Comparison of ENCODE assay signal across 11 cellular contexts in the genomic region with DNA sequence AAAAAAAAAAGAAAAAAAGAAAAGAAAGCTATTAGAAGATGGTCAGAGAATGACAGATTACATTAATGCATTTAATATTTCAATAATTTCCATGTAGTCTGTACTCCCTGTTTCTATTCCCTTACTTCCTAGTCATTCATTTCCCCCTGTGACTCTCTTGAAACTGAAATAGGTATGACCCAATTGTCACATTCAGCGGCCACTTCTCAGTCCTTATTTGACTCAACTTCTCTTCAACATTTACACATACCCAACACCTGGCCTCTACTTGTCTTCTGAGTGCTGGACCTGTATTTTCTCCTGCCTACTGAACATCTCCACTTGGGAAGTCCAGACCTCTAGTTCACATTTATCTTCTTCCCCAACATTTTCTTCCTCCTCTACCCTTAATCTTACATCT. TPM values are rescaled to one million over a fixed set of nuclear protein-coding genes. Genes with fewer than 3 reads are reported as not detected.
DNase-seq lines count a peak whose midpoint lies in the region; ATAC-seq, FAIRE-seq and TF ChIP-seq lines count a peak whose summit lies in the region.
"Had no signal": no experiment of that assay in that cellular context is flagged by ENCODE, and none has a peak within 500 bp of the region (broad histone marks: within the 10 kb centered on the region; RNA-seq: fewer than 3 reads in every experiment).

No MANE protein-coding gene starts in this region.

- H3K27ac Mint-ChIP-seq in Caco-2 (ENCODE audit: unreplicated experiment) (no peak overlapping the region), Calu3 (ENCODE audit: unreplicated experiment) (no peak overlapping the region)

- no TSS peak for BruUV-seq in Caco-2 (replicated peaks; lab: Mats Ljungman, UMichigan)
- no TSS peak for BruUV-seq in Calu3 (replicated peaks; lab: Mats Ljungman, UMichigan)

- H3K9me3 Mint-ChIP-seq in Caco-2 (ENCODE audit: unreplicated experiment) (no peaks in the 10 kb centered on the region), Calu3 (ENCODE audit: low read depth, unreplicated experiment) (no peaks in the 10 kb centered on the region)

- H3K27me3 Mint-ChIP-seq in Caco-2 (ENCODE audit: insufficient read depth, unreplicated experiment) = no peaks in the 10 kb centered on the region
- no peaks in the 10 kb centered on the region for H3K27me3 Mint-ChIP-seq in Calu3 (ENCODE audit: unreplicated experiment)

- no peak for FAIRE-seq in frontal cortex (lab: Jason Lieb, UNC)

- no peak for TF ChIP-seq CTCF in GM12864 (IDR thresholded peaks at IDR 0.05; ENCODE audit: low read depth, low read length, missing control alignments)
- TF ChIP-seq CTCF in Caco-2 (IDR thresholded peaks at IDR 0.05; ENCODE audit: insufficient read depth in 1 of 2, low read depth in 1 of 2, low read length in 1 of 2, severe bottlenecking in 1 of 2, unreplicated experiment in 1 of 2) = no peak
- TF ChIP-seq CTCF in Calu3 (IDR thresholded peaks at IDR 0.05; ENCODE audit: unreplicated experiment) = no peak

- intact Hi-C loops in Caco-2 (cut with micrococcal nuclease; ENCODE audit: unreplicated experiment) = no loop called here
- intact Hi-C loops in Calu3 (cut with micrococcal nuclease; ENCODE audit: unreplicated experiment) = no loop called here

- ATAC-seq in GM18868 (IDR thresholded peaks at IDR 0.05; ENCODE audit: unreplicated experiment) (peak; percentile 96), HG02610 (IDR thresholded peaks at IDR 0.05; ENCODE audit: unreplicated experiment) (peak; percentile 99), HG03469 (IDR thresholded peaks at IDR 0.05; ENCODE audit: unreplicated experiment) (peak; percentile 44)
- ATAC-seq: foreskin keratinocyte had no signal

- H3K4me1 Mint-ChIP-seq in Caco-2 (ENCODE audit: low read depth, unreplicated experiment) (peaks cover 13% of the 10 kb centered on the region), Calu3 (ENCODE audit: low read depth, unreplicated experiment) (peaks cover 7% of the 10 kb centered on the region)

- no peaks in the 10 kb centered on the region for H3K9me3 ChIP-seq in Caco-2
- H3K9me3 ChIP-seq: transverse colon had no signal

- no peak overlapping the region for H3K4me3 ChIP-seq in GM12864 (ENCODE audit: low read depth, low read length)
- H3K4me3 ChIP-seq in Caco-2 (ENCODE audit: low read depth, low read length) = no peak overlapping the region
- H3K4me3 ChIP-seq: SK-N-MC, transverse colon had no signal

- H3K36me3 Mint-ChIP-seq in Caco-2 (ENCODE audit: insufficient read depth, unreplicated experiment) (peaks cover 31% of the 10 kb centered on the region), Calu3 (ENCODE audit: insufficient read depth, unreplicated experiment) (no peaks in the 10 kb centered on the region)

- H3K4me3 Mint-ChIP-seq in Caco-2 (ENCODE audit: unreplicated experiment) (no peak overlapping the region), Calu3 (ENCODE audit: low read depth, unreplicated experiment) (no peak overlapping the region)

- peaks cover 13% of the 10 kb centered on the region; the same call in 1 of the 2 replicates for H3K4me1 ChIP-seq in Caco-2

- H3K36me3 ChIP-seq in Caco-2 (ENCODE audit: control insufficient read depth, insufficient read depth, low read length) = no peaks in the 10 kb centered on the region
- H3K36me3 ChIP-seq: transverse colon had no signal

- CTCF ChIA-PET in Caco-2 (lab: Charles Lee) = no interaction called here
- CTCF ChIA-PET in Calu3 (lab: Charles Lee) = interaction anchor here (0.6 to 1.0 kb wide), 3 partner anchors 23 to 840 kb away, joined by 3 to 5 read pairs (median 3); no protein-coding TSS in a partner anchor

- POLR2A ChIA-PET in Caco-2 (lab: Charles Lee) = no interaction called here

- DNase-seq in GM12864 (ENCODE audit: low read depth) = peak; percentile 56
- DNase-seq in Ammon's horn (ENCODE audit: low spot score) = no peak
- DNase-seq in Caco-2 = no peak
- no peak for DNase-seq in Calu3
- DNase-seq in frontal cortex (ENCODE audit: low spot score in 2 of 2) = no peak
- DNase-seq: foreskin keratinocyte, transverse colon had no signal

- H3K27me3 ChIP-seq in Caco-2 (replicated peaks; ENCODE audit: control insufficient read depth, insufficient read depth, low read length) = no peaks in the 10 kb centered on the region
- H3K27me3 ChIP-seq: foreskin keratinocyte, transverse colon had no signal

RNA-seq across cellular contexts. Expression of a gene that starts 7.2 kb away (rescaled TPM):
- 68.9 TPM in 2 replicates for total RNA-seq in Caco-2 (2022)
- 25.5 and 27.4 TPM in 2 replicates for total RNA-seq in Calu3 (2022)
- 15.5 TPM for total RNA-seq in frontal cortex

Comparison
In these comparisons a context has a peak if more than half of its experiments do, and no peak if none do; other contexts are left out.
1. ATAC-seq: peak in every context shown above with its lines; median percentile 99 in HG02610; 96 in GM18868; 44 in HG03469.